8 cellular contexts compared by ENCODE assay signal in the genomic region with DNA sequence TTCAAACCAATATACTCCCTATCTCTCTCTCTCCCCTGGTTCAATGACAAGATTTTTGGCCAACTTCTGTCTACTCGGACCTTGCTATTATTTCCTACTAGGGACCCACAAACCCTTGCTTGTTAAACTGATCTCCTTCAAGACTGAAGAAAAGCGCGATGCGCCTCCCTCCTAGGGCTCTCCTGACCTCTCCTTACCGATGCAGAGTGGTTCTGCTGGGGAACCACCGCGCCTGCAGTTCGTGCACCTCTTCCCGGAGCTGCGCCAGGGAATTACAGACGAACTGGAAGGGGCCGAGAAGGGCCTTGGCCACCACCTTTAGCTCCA. TPM values are rescaled to one million over a fixed set of nuclear protein-coding genes. Genes with fewer than 3 reads are reported as not detected.
DNase-seq lines count a peak whose midpoint lies in the region; ATAC-seq and TF ChIP-seq lines count a peak whose summit lies in the region.
"Not testable (repeated sequence)": the region's sequence is repeated elsewhere in the genome, so short reads cannot be mapped to it uniquely, and the experiment has no call there.

No MANE protein-coding gene starts in this region.

- H3K36me3 ChIP-seq in lung (ENCODE audit: control insufficient read depth in 2 of 2, insufficient read depth in 2 of 2, low read length in 2 of 2): not testable (repeated sequence)

- not testable (repeated sequence) for H3K27me3 ChIP-seq in lung (ENCODE audit: control insufficient read depth, insufficient read depth)

- H3K27ac Mint-ChIP-seq in activated CD8-positive, alpha-beta T cell treated with anti-CD3 and anti-CD28 coated beads, Interleukin-2, amount 10 ng/mL, durations not matched to agents 7 days and 5 days: peak overlapping the region; percentile 98
- peak overlapping the region; percentile 97 for H3K27ac Mint-ChIP-seq in stimulated activated effector memory CD8-positive, alpha-beta T cell treated with anti-CD3 and anti-CD28 coated beads, Interleukin-12 subunit alpha, Interleukin-12 subunit beta, amount 100 ng/mL, for 72 hours

- not testable (repeated sequence) for TF ChIP-seq POLR2A in erythroblast (IDR thresholded peaks at IDR 0.05; ENCODE audit: low read length)

- DNase-seq in DMS 273 (lab: John Stamatoyannopoulos, UW; ENCODE audit: unreplicated experiment): peak; percentile 86
- DNase-seq in NCI-H2227 treated with DMSO at 0.1 percent for 48 hours (lab: John Stamatoyannopoulos, UW): peak; percentile 55
- not testable (repeated sequence) for DNase-seq in activated CD8-positive, alpha-beta T cell treated with anti-CD3 and anti-CD28 coated beads, Interleukin-2, amount 10 ng/mL, durations not matched to agents 7 days and 5 days; lung (ENCODE audit: low spot score); stimulated activated effector memory CD8-positive, alpha-beta T cell treated with anti-CD3 and anti-CD28 coated beads, Interleukin-12 subunit alpha, Interleukin-12 subunit beta, amount 100 ng/mL, for 72 hours (ENCODE audit: low spot score in 2 of 2)
- DNase-seq in erythroblast (lab: John Stamatoyannopoulos, UW): peak; percentile 73 to 78

- not testable (repeated sequence) for H3K9me3 ChIP-seq in lung (ENCODE audit: control insufficient read depth in 2 of 2, insufficient read depth in 1 of 2, low read length in 1 of 2)

- H3K4me1 Mint-ChIP-seq in activated CD8-positive, alpha-beta T cell treated with anti-CD3 and anti-CD28 coated beads, Interleukin-2, amount 10 ng/mL, durations not matched to agents 7 days and 5 days (ENCODE audit: low read depth): peaks cover 26% of the 10 kb centered on the region
- peaks cover 22% of the 10 kb centered on the region for H3K4me1 Mint-ChIP-seq in stimulated activated effector memory CD8-positive, alpha-beta T cell treated with anti-CD3 and anti-CD28 coated beads, Interleukin-12 subunit alpha, Interleukin-12 subunit beta, amount 100 ng/mL, for 72 hours

- not testable (repeated sequence) for TF ChIP-seq CTCF in lung (IDR thresholded peaks at IDR 0.05; ENCODE audit: control extremely low read depth, extremely low read depth)

- CTCF ChIA-PET in activated CD8-positive, alpha-beta T cell treated with anti-CD3 and anti-CD28 coated beads, Interleukin-2, amount 10 ng/mL, durations not matched to agents 7 days and 5 days (lab: Charles Lee): not testable (repeated sequence)

- H3K27me3 Mint-ChIP-seq in activated CD8-positive, alpha-beta T cell treated with anti-CD3 and anti-CD28 coated beads, Interleukin-2, amount 10 ng/mL, durations not matched to agents 7 days and 5 days (ENCODE audit: low read depth): not testable (repeated sequence)

- peaks cover 13% of the 10 kb centered on the region for H3K36me3 Mint-ChIP-seq in activated CD8-positive, alpha-beta T cell treated with anti-CD3 and anti-CD28 coated beads, Interleukin-2, amount 10 ng/mL, durations not matched to agents 7 days and 5 days (ENCODE audit: low read depth)
- H3K36me3 Mint-ChIP-seq in stimulated activated effector memory CD8-positive, alpha-beta T cell treated with anti-CD3 and anti-CD28 coated beads, Interleukin-12 subunit alpha, Interleukin-12 subunit beta, amount 100 ng/mL, for 72 hours: peaks cover 11% of the 10 kb centered on the region

- WGBS in lung, 2 donors: 1 to 2% methylated on average over 12 of the region's 12 CpGs

- ATAC-seq in GM21515 (IDR thresholded peaks at IDR 0.05; ENCODE audit: unreplicated experiment): peak; percentile 41
- ATAC-seq in HG03342 (IDR thresholded peaks at IDR 0.05; ENCODE audit: unreplicated experiment): peak; percentile 43
- peak; percentile 36 for ATAC-seq in activated CD8-positive, alpha-beta T cell treated with anti-CD3 and anti-CD28 coated beads, Interleukin-2, amount 10 ng/mL, durations not matched to agents 7 days and 5 days
- peak; percentile 33 for ATAC-seq in lung (ENCODE audit: insufficient read depth, low FRiP score)
- ATAC-seq in stimulated activated effector memory CD8-positive, alpha-beta T cell treated with anti-CD3 and anti-CD28 coated beads, Interleukin-12 subunit alpha, Interleukin-12 subunit beta, amount 100 ng/mL, for 72 hours: peak; percentile 51

- H3K27ac ChIP-seq in lung (ENCODE audit: low read depth in 1 of 2, low read length in 1 of 2): not testable (repeated sequence)

- not testable (repeated sequence) for H3K9me3 Mint-ChIP-seq in activated CD8-positive, alpha-beta T cell treated with anti-CD3 and anti-CD28 coated beads, Interleukin-2, amount 10 ng/mL, durations not matched to agents 7 days and 5 days (ENCODE audit: insufficient read depth); stimulated activated effector memory CD8-positive, alpha-beta T cell treated with anti-CD3 and anti-CD28 coated beads, Interleukin-12 subunit alpha, Interleukin-12 subunit beta, amount 100 ng/mL, for 72 hours

- not testable (repeated sequence) for H3K4me1 ChIP-seq in lung (ENCODE audit: control insufficient read depth in 2 of 2, insufficient read depth in 2 of 2, low read length in 2 of 2)

- H3K4me3 ChIP-seq in lung: not testable (repeated sequence)

- H3K4me3 Mint-ChIP-seq in activated CD8-positive, alpha-beta T cell treated with anti-CD3 and anti-CD28 coated beads, Interleukin-2, amount 10 ng/mL, durations not matched to agents 7 days and 5 days: peak overlapping the region; percentile 98
- peak overlapping the region; percentile 82 for H3K4me3 Mint-ChIP-seq in stimulated activated effector memory CD8-positive, alpha-beta T cell treated with anti-CD3 and anti-CD28 coated beads, Interleukin-12 subunit alpha, Interleukin-12 subunit beta, amount 100 ng/mL, for 72 hours

- POLR2A ChIA-PET in activated CD8-positive, alpha-beta T cell treated with anti-CD3 and anti-CD28 coated beads, Interleukin-2, amount 10 ng/mL, durations not matched to agents 7 days and 5 days (lab: Charles Lee): interaction anchor here (0.6 to 0.8 kb wide), 2 partner anchors 68 to 204 kb away, joined by 3 to 4 read pairs; a partner anchor contains a TSS

RNA-seq across cellular contexts. Expression of a gene that starts 17.6 kb away (rescaled TPM):
- total RNA-seq in activated CD8-positive, alpha-beta T cell treated with anti-CD3 and anti-CD28 coated beads, Interleukin-2, amount 10 ng/mL, durations not matched to agents 7 days and 5 days: 10 to 100 TPM; 58.3 to 59.2 TPM
- 10 to 100 TPM; 38.8 to 78.1 TPM for total RNA-seq in lung
- polyA plus RNA-seq in lung: 10 to 100 TPM; 44.2 to 51.9 TPM
